34 cellular contexts compared by ENCODE assay signal in the genomic region with DNA sequence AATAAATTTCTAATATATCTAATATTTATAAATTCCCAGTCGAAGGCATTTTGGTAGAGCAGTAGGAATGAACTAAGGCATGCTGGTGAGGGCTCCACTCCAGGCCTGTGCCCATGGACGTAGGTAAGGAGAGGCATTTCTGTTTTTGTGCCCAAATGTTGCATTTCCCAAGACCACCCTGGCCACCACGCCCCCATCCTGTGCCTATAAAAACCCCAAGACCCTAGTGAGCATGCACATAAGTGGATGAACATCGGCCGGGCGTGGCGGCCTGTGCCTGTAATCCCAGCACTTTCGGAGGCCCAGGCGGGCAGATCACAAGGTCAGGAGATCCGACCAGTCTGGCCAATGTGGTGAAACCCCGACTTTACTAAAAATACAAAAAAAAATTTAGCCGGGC.
"Had no signal": no experiment of that assay in that cellular context is flagged by ENCODE, and none has a peak within 500 bp of the region (broad histone marks: within the 10 kb centered on the region; RNA-seq: fewer than 3 reads in every experiment).

No MANE protein-coding gene starts in this region.

- H3K4me3 ChIP-seq: MG63 had no signal

- H3K27me3 ChIP-seq: MG63 had no signal

- H3K36me3 ChIP-seq: MG63 had no signal

- H3K27ac ChIP-seq: KMS-11 had no signal

- DNase-seq: Karpas-422, Kasumi-1, KG1, MG63, MM.1S, MV-4-11, NCI-H1048, NCI-H1092, NCI-H1092 treated with DMSO at 0.1 percent for 48 hours, NCI-H1105, NCI-H1105 treated with DMSO at 0.1 percent for 48 hours, NCI-H1417, NCI-H1417 treated with DMSO at 0.1 percent for 48 hours, NCI-H1436, NCI-H1436 treated with DMSO at 0.1 percent for 48 hours, NCI-H146, NCI-H1694, NCI-H1694 treated with DMSO at 0.1 percent for 48 hours, NCI-H187, NCI-H187 treated with DMSO at 0.1 percent for 48 hours, NCI-H1930, NCI-H2029, NCI-H2029 treated with DMSO at 0.1 percent for 48 hours, NCI-H2081, NCI-H2081 treated with DMSO at 0.1 percent for 48 hours, NCI-H2107, NCI-H2171, NCI-H2171 treated with DMSO at 0.1 percent for 48 hours, NCI-H2227 treated with DMSO at 0.1 percent for 48 hours, NCI-H226, NCI-H345, NCI-H446, NCI-H446 treated with DMSO at 0.1 percent for 48 hours had no signal

- H3K9me3 ChIP-seq: MG63 had no signal
